ENCODE assay signal across 24 cellular contexts in the genomic region with DNA sequence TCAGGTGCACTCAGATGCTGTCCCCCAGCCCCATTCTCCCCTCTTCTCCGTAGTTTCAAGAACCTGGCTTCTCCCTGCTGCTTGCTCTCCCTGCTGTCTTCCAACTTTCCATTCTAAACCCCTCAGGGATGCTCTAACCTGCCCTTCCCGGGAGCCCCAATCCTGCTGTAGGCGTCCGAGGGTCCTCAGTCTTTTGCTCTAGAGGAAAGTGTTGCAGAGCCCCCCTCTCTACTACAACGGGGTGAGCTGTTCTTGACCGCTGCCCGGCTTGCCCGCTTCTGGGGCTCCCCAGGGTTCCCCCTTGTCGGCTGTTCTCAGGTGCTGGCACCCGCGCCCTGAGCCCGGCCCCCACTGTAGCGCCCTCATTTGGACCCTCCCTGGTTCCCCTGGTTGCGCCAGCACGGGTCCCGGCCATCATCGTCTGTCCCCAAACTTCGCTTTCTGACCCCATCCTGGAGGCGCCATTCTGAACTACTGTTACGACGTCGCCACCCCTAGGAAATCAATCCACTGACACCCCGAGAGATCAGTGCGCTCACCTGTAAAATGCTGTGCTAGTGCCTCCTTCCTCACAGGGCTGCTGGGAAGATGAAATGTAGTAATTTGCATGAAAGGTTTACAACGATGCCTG. TPM values are rescaled to one million over a fixed set of nuclear protein-coding genes. Genes with fewer than 3 reads are reported as not detected.
A peak's percentile ranks its signal among the peaks of the same experiment; 100 is the strongest.
DNase-seq lines count a peak whose midpoint lies in the region; ATAC-seq, FAIRE-seq and TF ChIP-seq lines count a peak whose summit lies in the region.
"Had no signal": no experiment of that assay in that cellular context is flagged by ENCODE, and none has a peak within 500 bp of the region (broad histone marks: within the 10 kb centered on the region; RNA-seq: fewer than 3 reads in every experiment).

No MANE protein-coding gene starts in this region.

- intact Hi-C loops in activated CD4-positive, alpha-beta T cell treated with anti-CD3 and anti-CD28 coated beads, Interleukin-2, amount 10 ng/mL, durations not matched to agents 24 days and 14 days (cut with micrococcal nuclease): no loop called here

- peaks cover 11% of the 10 kb centered on the region for H3K4me1 Mint-ChIP-seq in GM23338
- H3K4me1 Mint-ChIP-seq in astrocyte (ENCODE audit: low read depth, unreplicated experiment): peaks cover 5% of the 10 kb centered on the region
- H3K4me1 Mint-ChIP-seq in activated CD4-positive, alpha-beta T cell treated with anti-CD3 and anti-CD28 coated beads, Interleukin-2, amount 10 ng/mL, durations not matched to agents 24 days and 14 days: no peaks in the 10 kb centered on the region
- H3K4me1 Mint-ChIP-seq: activated CD4-positive, alpha-beta T cell treated with anti-CD3 and anti-CD28 coated beads, Interleukin-2, amount 10 ng/mL, durations not matched to agents 7 days and 5 days; activated naive CD8-positive, alpha-beta T cell treated with anti-CD3 and anti-CD28 coated beads, Interleukin-2, amount 10 ng/mL, durations not matched to agents 7 days and 5 days; activated T-helper 17 cell treated with anti-CD3 and anti-CD28 coated beads, Interleukin-2, amount 50 U/mL, for 72 hours had no signal

- H3K9me3 ChIP-seq in astrocyte (ENCODE audit: insufficient read depth, low read depth, low read length): peaks cover 3% of the 10 kb centered on the region
- H3K9me3 ChIP-seq in iPS-15b (ENCODE audit: control insufficient read depth, insufficient read depth, low read length): no peaks in the 10 kb centered on the region
- no peaks in the 10 kb centered on the region for H3K9me3 ChIP-seq in osteoblast (ENCODE audit: low read depth, low read length)
- H3K9me3 ChIP-seq: left lung, mucosa of descending colon, suprapubic skin had no signal

- H3K4me3 ChIP-seq in GM23338: peak overlapping the region; percentile 58
- H3K4me3 ChIP-seq in astrocyte (ENCODE audit: insufficient read depth, low read depth, low read length): no peak overlapping the region
- peak overlapping the region; percentile 75 for H3K4me3 ChIP-seq in iPS-15b (ENCODE audit: low read depth, low read length)
- no peak overlapping the region for H3K4me3 ChIP-seq in osteoblast (ENCODE audit: insufficient read depth, low read length)
- H3K4me3 ChIP-seq: mucosa of descending colon, PC-9 had no signal

- TF ChIP-seq CTCF in GM23338 (conservative IDR thresholded peaks at IDR 0.05; ENCODE audit: low read depth in 2 of 2) (peak; percentile 28 to 37; a peak in 3 of 4 replicates), astrocyte (IDR thresholded peaks at IDR 0.05; ENCODE audit: insufficient read depth, low read depth, low read length) (no peak), osteoblast (IDR thresholded peaks at IDR 0.05; ENCODE audit: extremely low read depth, low read depth, low read length) (no peak)

- H3K27ac ChIP-seq in GM23338 (ENCODE audit: low read depth): no peak overlapping the region
- H3K27ac ChIP-seq in astrocyte (ENCODE audit: low read depth, low read length): no peak overlapping the region
- H3K27ac ChIP-seq in osteoblast (ENCODE audit: low read depth, low read length): no peak overlapping the region
- H3K27ac ChIP-seq: C4-2B, foreskin keratinocyte, left lung, PC-9, suprapubic skin had no signal

- H3K27me3 Mint-ChIP-seq in GM23338 (ENCODE audit: insufficient read depth, low read depth, poor library complexity) (peaks cover 33% of the 10 kb centered on the region), astrocyte (ENCODE audit: low read depth, unreplicated experiment) (peaks cover 51% of the 10 kb centered on the region)
- peaks cover 22% of the 10 kb centered on the region for H3K27me3 Mint-ChIP-seq in activated CD4-positive, alpha-beta T cell treated with anti-CD3 and anti-CD28 coated beads, Interleukin-2, amount 10 ng/mL, durations not matched to agents 24 days and 14 days

- H3K4me3 Mint-ChIP-seq in GM23338 (peak overlapping the region; percentile 81), astrocyte (ENCODE audit: unreplicated experiment) (peak overlapping the region; percentile 84)
- no peak overlapping the region for H3K4me3 Mint-ChIP-seq in activated CD4-positive, alpha-beta T cell treated with anti-CD3 and anti-CD28 coated beads, Interleukin-2, amount 10 ng/mL, durations not matched to agents 24 days and 14 days
- H3K4me3 Mint-ChIP-seq: activated CD4-positive, alpha-beta T cell treated with anti-CD3 and anti-CD28 coated beads, Interleukin-2, amount 10 ng/mL, durations not matched to agents 7 days and 5 days; activated naive CD8-positive, alpha-beta T cell treated with anti-CD3 and anti-CD28 coated beads, Interleukin-2, amount 10 ng/mL, durations not matched to agents 7 days and 5 days; activated T-helper 17 cell treated with anti-CD3 and anti-CD28 coated beads, Interleukin-2, amount 50 U/mL, for 72 hours had no signal

- ATAC-seq in GM23338: peak; percentile 18
- no peak for ATAC-seq in GM21526 (IDR thresholded peaks at IDR 0.05; ENCODE audit: low FRiP score, unreplicated experiment)
- ATAC-seq: activated T-helper 17 cell treated with anti-CD3 and anti-CD28 coated beads, Interleukin-2, amount 50 U/mL, for 72 hours; foreskin keratinocyte had no signal

- peak overlapping the region; percentile 76 for H3K4me2 ChIP-seq in GM23338
- H3K4me2 ChIP-seq in astrocyte (ENCODE audit: low read length): peak overlapping the region; percentile 50
- no peak overlapping the region for H3K4me2 ChIP-seq in osteoblast (ENCODE audit: insufficient read depth, low read length)
- H3K4me2 ChIP-seq: PC-9 had no signal

- H2AFZ ChIP-seq in GM23338 (peak overlapping the region; percentile 90), astrocyte (ENCODE audit: low read depth, low read length) (no peak overlapping the region), osteoblast (ENCODE audit: low read length) (no peak overlapping the region)
- H2AFZ ChIP-seq: PC-9 had no signal

- DNase-seq in GM23338 (ENCODE audit: low spot score): peak; percentile 43
- no peak for DNase-seq in astrocyte (ENCODE audit: low read depth)
- DNase-seq in osteoblast (ENCODE audit: insufficient read length, low spot score, missing footprints): peak; percentile 76
- DNase-seq in C1 segment of cervical spinal cord (lab: John Stamatoyannopoulos, UW): no peak
- DNase-seq in effector CD8-positive, alpha-beta T cell (lab: John Stamatoyannopoulos, UW): no peak
- no peak for DNase-seq in activated CD4-positive, alpha-beta T cell treated with anti-CD3 and anti-CD28 coated beads, Interleukin-2, amount 10 ng/mL, durations not matched to agents 24 days and 14 days
- DNase-seq: activated CD4-positive, alpha-beta T cell treated with anti-CD3 and anti-CD28 coated beads, Interleukin-2, amount 10 ng/mL, durations not matched to agents 7 days and 5 days; activated naive CD8-positive, alpha-beta T cell treated with anti-CD3 and anti-CD28 coated beads, Interleukin-2, amount 10 ng/mL, durations not matched to agents 7 days and 5 days; cortex of kidney; foreskin keratinocyte; NCI-H2227 treated with DMSO at 0.1 percent for 48 hours; PC-9; SIG-M5; T-helper 1 cell had no signal

- H3K27ac Mint-ChIP-seq in GM23338 (no peak overlapping the region), astrocyte (ENCODE audit: unreplicated experiment) (no peak overlapping the region)
- H3K27ac Mint-ChIP-seq in activated CD4-positive, alpha-beta T cell treated with anti-CD3 and anti-CD28 coated beads, Interleukin-2, amount 10 ng/mL, durations not matched to agents 24 days and 14 days: no peak overlapping the region
- H3K27ac Mint-ChIP-seq: activated CD4-positive, alpha-beta T cell treated with anti-CD3 and anti-CD28 coated beads, Interleukin-2, amount 10 ng/mL, durations not matched to agents 7 days and 5 days; activated naive CD8-positive, alpha-beta T cell treated with anti-CD3 and anti-CD28 coated beads, Interleukin-2, amount 10 ng/mL, durations not matched to agents 7 days and 5 days; activated T-helper 17 cell treated with anti-CD3 and anti-CD28 coated beads, Interleukin-2, amount 50 U/mL, for 72 hours had no signal

- H3K79me2 ChIP-seq in GM23338 (replicated peaks; ENCODE audit: insufficient read depth) (no peaks in the 10 kb centered on the region), astrocyte (ENCODE audit: insufficient read depth, low read length) (no peaks in the 10 kb centered on the region), osteoblast (ENCODE audit: insufficient read depth, low read length) (no peaks in the 10 kb centered on the region)

- no peaks in the 10 kb centered on the region; the same call in 1 of the 2 replicates for H3F3A ChIP-seq in GM23338 (replicated peaks; ENCODE audit: low read depth)

- H3K36me3 ChIP-seq in GM23338 (ENCODE audit: insufficient read depth): no peaks in the 10 kb centered on the region
- no peaks in the 10 kb centered on the region for H3K36me3 ChIP-seq in astrocyte (ENCODE audit: insufficient read depth, low read length)
- no peaks in the 10 kb centered on the region for H3K36me3 ChIP-seq in iPS-15b (ENCODE audit: control insufficient read depth, insufficient read depth, low read length)
- no peaks in the 10 kb centered on the region for H3K36me3 ChIP-seq in osteoblast (ENCODE audit: insufficient read depth, low read length)
- H3K36me3 ChIP-seq: left lung, suprapubic skin had no signal

- no peaks in the 10 kb centered on the region for H3K36me3 Mint-ChIP-seq in GM23338 (ENCODE audit: low read depth)
- H3K36me3 Mint-ChIP-seq in astrocyte (ENCODE audit: low read depth, unreplicated experiment): peaks cover 1% of the 10 kb centered on the region
- no peaks in the 10 kb centered on the region for H3K36me3 Mint-ChIP-seq in activated CD4-positive, alpha-beta T cell treated with anti-CD3 and anti-CD28 coated beads, Interleukin-2, amount 10 ng/mL, durations not matched to agents 24 days and 14 days (ENCODE audit: low read depth)
- H3K36me3 Mint-ChIP-seq: activated naive CD8-positive, alpha-beta T cell treated with anti-CD3 and anti-CD28 coated beads, Interleukin-2, amount 10 ng/mL, durations not matched to agents 7 days and 5 days had no signal

- H4K20me1 ChIP-seq in GM23338 (replicated peaks; ENCODE audit: insufficient read depth) (no peaks in the 10 kb centered on the region; the same call in 1 of the 2 replicates), astrocyte (ENCODE audit: insufficient read depth, low read length) (no peaks in the 10 kb centered on the region), osteoblast (ENCODE audit: insufficient read depth, low read length) (no peaks in the 10 kb centered on the region)

- H3K9me2 ChIP-seq in GM23338 (ENCODE audit: insufficient read depth): 0 out of 2 replicates have a peak, but pooled peaks cover 3% of the 10 kb centered on the region

- no peak for FAIRE-seq in astrocyte (lab: Jason Lieb, UNC)
- FAIRE-seq: D721Med, GM18507 had no signal

- H3K27me3 ChIP-seq in GM23338 (ENCODE audit: insufficient read depth): peaks cover 39% of the 10 kb centered on the region
- H3K27me3 ChIP-seq in astrocyte (ENCODE audit: insufficient read depth, low read length): peaks cover 18% of the 10 kb centered on the region
- H3K27me3 ChIP-seq in iPS-15b (ENCODE audit: control insufficient read depth, insufficient read depth, low read length): peaks cover 41% of the 10 kb centered on the region
- H3K27me3 ChIP-seq in osteoblast (ENCODE audit: insufficient read depth, low read length): no peaks in the 10 kb centered on the region

- no peaks in the 10 kb centered on the region for H3K9me3 Mint-ChIP-seq in GM23338
- H3K9me3 Mint-ChIP-seq in astrocyte (ENCODE audit: unreplicated experiment): peaks cover 2% of the 10 kb centered on the region
- H3K9me3 Mint-ChIP-seq in activated CD4-positive, alpha-beta T cell treated with anti-CD3 and anti-CD28 coated beads, Interleukin-2, amount 10 ng/mL, durations not matched to agents 24 days and 14 days: peaks cover 6% of the 10 kb centered on the region
- H3K9me3 Mint-ChIP-seq: activated CD4-positive, alpha-beta T cell treated with anti-CD3 and anti-CD28 coated beads, Interleukin-2, amount 10 ng/mL, durations not matched to agents 7 days and 5 days had no signal

- H3K4me1 ChIP-seq in GM23338 (ENCODE audit: insufficient read depth): no peaks in the 10 kb centered on the region; the same call in 1 of the 2 replicates
- no peaks in the 10 kb centered on the region for H3K4me1 ChIP-seq in astrocyte (ENCODE audit: insufficient read depth, low read length)
- H3K4me1 ChIP-seq in iPS-15b (ENCODE audit: control insufficient read depth, insufficient read depth, low read length): no peaks in the 10 kb centered on the region
- no peaks in the 10 kb centered on the region for H3K4me1 ChIP-seq in osteoblast (ENCODE audit: insufficient read depth, low read length)
- H3K4me1 ChIP-seq: foreskin keratinocyte, left lung, suprapubic skin had no signal

- H3K9ac ChIP-seq in astrocyte (ENCODE audit: low read length): no peak overlapping the region
- H3K9ac ChIP-seq in iPS-15b (ENCODE audit: low read depth, low read length): no peak overlapping the region

RNA-seq across cellular contexts. Expression of gene REG3G, which starts 31.9 kb away (rescaled TPM):
- not detected in 2 replicates for total RNA-seq in GM23338 (2014; rRNA removed; shearing (Covaris generic))
- polyA plus RNA-seq in GM23338 (2016; fragmentation: Nextera tagmentation; extraction: Ambion mirVana): not detected in 2 replicates
- total RNA-seq in astrocyte (not detected in 2 replicates), osteoblast (not detected in 2 replicates)
- total RNA-seq in activated CD4-positive, alpha-beta T cell treated with anti-CD3 and anti-CD28 coated beads, Interleukin-2, amount 10 ng/mL, durations not matched to agents 24 days and 14 days: not detected in 2 replicates
- total RNA-seq: activated CD4-positive, alpha-beta T cell treated with anti-CD3 and anti-CD28 coated beads, Interleukin-2, amount 10 ng/mL, durations not matched to agents 7 days and 5 days; activated naive CD8-positive, alpha-beta T cell treated with anti-CD3 and anti-CD28 coated beads, Interleukin-2, amount 10 ng/mL, durations not matched to agents 7 days and 5 days; activated T-helper 17 cell treated with anti-CD3 and anti-CD28 coated beads, Interleukin-2, amount 50 U/mL, for 72 hours; epithelial cell of proximal tubule; foreskin keratinocyte; left lung; mucosa of descending colon; PC-9; suprapubic skin had no signal
- polyA plus RNA-seq: foreskin keratinocyte had no signal

Comparison
In these comparisons a context has a peak if more than half of its experiments do, and no peak if none do; other contexts are left out.
1. DNase-seq: peak in GM23338 (single experiment) and osteoblast (single experiment); none in astrocyte (single experiment), C1 segment of cervical spinal cord (0 of 14), effector CD8-positive, alpha-beta T cell (single experiment) and activated CD4-positive, alpha-beta T cell treated with anti-CD3 and anti-CD28 coated beads, Interleukin-2, amount 10 ng/mL, durations not matched to agents 24 days and 14 days (single experiment).
2. H3K4me3 ChIP-seq: peak in GM23338 (single experiment) and iPS-15b (single experiment); none in astrocyte (single experiment) and osteoblast (single experiment).
3. CTCF ChIP-seq: peak in GM23338 (2 of 2); none in astrocyte (single experiment) and osteoblast (single experiment).